ENCODE assay signal across 18 cellular contexts in the genomic region with DNA sequence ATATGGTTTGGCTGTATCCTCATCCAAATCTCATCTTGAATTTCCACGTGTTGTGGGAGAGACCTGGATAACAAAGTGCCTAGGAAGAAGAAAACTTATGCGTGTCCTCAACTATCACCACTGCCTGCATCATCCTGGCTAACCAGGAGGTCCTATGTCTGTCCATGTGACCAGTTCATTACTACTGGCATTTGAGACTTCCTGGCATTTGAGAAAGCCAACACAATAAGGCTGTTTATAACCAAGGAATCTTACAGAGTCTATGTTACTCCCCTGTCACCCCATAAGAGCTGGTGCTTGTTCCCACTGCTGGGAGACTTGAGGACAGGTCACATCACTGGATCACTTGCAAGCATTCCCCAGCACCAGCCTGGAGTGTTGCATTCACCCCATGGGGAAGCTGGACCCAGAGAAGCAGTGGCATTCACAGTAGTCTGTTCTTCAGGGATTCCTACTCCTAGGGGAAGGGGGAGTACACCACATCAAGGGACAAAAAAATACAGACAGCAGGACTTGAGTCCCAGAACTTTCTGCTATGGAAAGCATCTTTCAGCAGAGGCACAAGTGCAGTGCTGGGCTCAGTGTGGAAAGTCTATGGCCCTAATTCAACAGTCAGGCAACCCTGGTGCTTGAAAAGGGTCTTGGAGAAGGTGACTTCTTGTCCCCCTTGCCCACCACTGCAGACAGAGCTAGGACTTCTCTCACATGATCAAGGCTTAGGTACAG.
DNase-seq lines count a peak whose midpoint lies in the region; ATAC-seq and TF ChIP-seq lines count a peak whose summit lies in the region.
"Had no signal": no experiment of that assay in that cellular context is flagged by ENCODE, and none has a peak within 500 bp of the region (broad histone marks: within the 10 kb centered on the region; RNA-seq: fewer than 3 reads in every experiment).

No MANE protein-coding gene starts in this region.

- H3K36me3 Mint-ChIP-seq in GM23338 (ENCODE audit: low read depth) = no peaks in the 10 kb centered on the region
- H3K36me3 Mint-ChIP-seq: memory B cell had no signal

- peak overlapping the region; percentile 60 for H2BK5ac ChIP-seq in mesenchymal stem cell (ENCODE audit: low read depth, low read length, poor library complexity, severe bottlenecking)

- H2AK5ac ChIP-seq in mesenchymal stem cell (ENCODE audit: low read length, severe bottlenecking) = peak overlapping the region; percentile 97

- H3K27ac ChIP-seq in ACC112 (ENCODE audit: low read depth, low read length) = peak overlapping the region; percentile 83
- no peak overlapping the region for H3K27ac ChIP-seq in Panc1 (ENCODE audit: low read length)
- peak overlapping the region; percentile 89 for H3K27ac ChIP-seq in mesenchymal stem cell (ENCODE audit: low read length, poor library complexity, severe bottlenecking)
- no peak overlapping the region for H3K27ac ChIP-seq in GM23338 (ENCODE audit: low read depth)
- H3K27ac ChIP-seq: thyroid gland had no signal

- peak overlapping the region; percentile 98 for H4K91ac ChIP-seq in mesenchymal stem cell (ENCODE audit: low read length)

- peak overlapping the region; percentile 95 to 100 for H2BK12ac ChIP-seq in mesenchymal stem cell (ENCODE audit: low read length in 2 of 2)

- WGBS in mesenchymal stem cell = 92% methylated on average over 2 of the region's 2 CpGs

- H3K14ac ChIP-seq in mesenchymal stem cell (ENCODE audit: low read length in 2 of 2) = peak overlapping the region in 1 of 2 experiments; percentile 85

- in situ Hi-C loops in Panc1 (cut with HindIII; ENCODE audit: low pct_unique_long_range_greater_than_20kb, low sequenced_read_pairs) = no loop called here

- H3K4ac ChIP-seq in mesenchymal stem cell (ENCODE audit: low read depth in 1 of 2, low read length in 2 of 2) = peak overlapping the region; percentile 87 to 99

- H3K23ac ChIP-seq in mesenchymal stem cell (ENCODE audit: low read length in 2 of 2) = no peak overlapping the region

- H2BK120ac ChIP-seq in mesenchymal stem cell (ENCODE audit: low read depth, low read length) = peak overlapping the region; percentile 93

- peaks cover 1% of the 10 kb centered on the region for H3K27me3 Mint-ChIP-seq in GM23338 (ENCODE audit: insufficient read depth, low read depth, poor library complexity)
- H3K27me3 Mint-ChIP-seq: memory B cell had no signal

- no peaks in the 10 kb centered on the region for H3K27me3 ChIP-seq in ACC112 (ENCODE audit: insufficient read depth, low read length)
- H3K27me3 ChIP-seq in Panc1 (ENCODE audit: control insufficient read depth, insufficient read depth, low read length) = no peaks in the 10 kb centered on the region
- H3K27me3 ChIP-seq in mesenchymal stem cell (ENCODE audit: control insufficient read depth in 1 of 2, insufficient read depth in 1 of 2, low read length in 2 of 2) = no peaks in the 10 kb centered on the region
- no peaks in the 10 kb centered on the region for H3K27me3 ChIP-seq in GM23338 (ENCODE audit: insufficient read depth)
- H3K27me3 ChIP-seq: thyroid gland had no signal

- no peak for TF ChIP-seq POLR2A in GM18505 (IDR thresholded peaks at IDR 0.05; ENCODE audit: borderline replicate concordance, extremely low read depth, insufficient read depth, insufficient read length)

- peak overlapping the region; percentile 50 for H3K4me3 ChIP-seq in ACC112 (ENCODE audit: low read depth, low read length)
- no peak overlapping the region for H3K4me3 ChIP-seq in Panc1 (ENCODE audit: low read depth in 2 of 2, low read length in 2 of 2)
- H3K4me3 ChIP-seq in mesenchymal stem cell (ENCODE audit: insufficient read depth in 1 of 2, low read depth in 1 of 2, low read length in 2 of 2) = peak overlapping the region in 1 of 2 experiments; percentile 49
- no peak overlapping the region for H3K4me3 ChIP-seq in GM23338
- H3K4me3 ChIP-seq: GM12878, thyroid gland had no signal

- H4K8ac ChIP-seq in mesenchymal stem cell (ENCODE audit: low read length) = peak overlapping the region; percentile 97

- H3K4me1 ChIP-seq in ACC112 (ENCODE audit: control insufficient read depth, insufficient read depth, low read length, unreplicated experiment) = peaks cover 72% of the 10 kb centered on the region
- no peaks in the 10 kb centered on the region for H3K4me1 ChIP-seq in Panc1 (ENCODE audit: control insufficient read depth, insufficient read depth, low read length)
- H3K4me1 ChIP-seq in mesenchymal stem cell (ENCODE audit: control insufficient read depth, insufficient read depth, low read depth, low read length) = peaks cover 15% of the 10 kb centered on the region
- H3K4me1 ChIP-seq in GM23338 (ENCODE audit: insufficient read depth) = no peaks in the 10 kb centered on the region
- H3K4me1 ChIP-seq: Caco-2, thyroid gland had no signal

- ATAC-seq in Panc1 = peak; percentile 64
- no peak for ATAC-seq in GM23338
- ATAC-seq in GM18505 (IDR thresholded peaks at IDR 0.05; ENCODE audit: unreplicated experiment) = no peak
- ATAC-seq: GM12878, HCT116 had no signal

- H2AFZ ChIP-seq in ACC112 (ENCODE audit: low read length, unreplicated experiment) (no peak overlapping the region), mesenchymal stem cell (ENCODE audit: low read depth, low read length) (no peak overlapping the region), GM23338 (no peak overlapping the region)

- no peak overlapping the region for H3K4me3 Mint-ChIP-seq in GM23338
- H3K4me3 Mint-ChIP-seq: memory B cell; T-helper 2 cell treated with Interferon-gamma antibody and Interleukin-4, amounts not matched to agents 5 μg/mL and 100 μg/mL, for 36 hours had no signal

- H2BK15ac ChIP-seq in mesenchymal stem cell (ENCODE audit: low read depth, poor library complexity, severe bottlenecking) = peak overlapping the region; percentile 92

- H4K20me1 ChIP-seq in GM23338 (replicated peaks; ENCODE audit: insufficient read depth) = no peaks in the 10 kb centered on the region

- peaks cover 6% of the 10 kb centered on the region; the same call in 1 of the 3 replicates for H3K4me1 Mint-ChIP-seq in GM23338
- H3K4me1 Mint-ChIP-seq: memory B cell had no signal

- DNase-seq in Panc1 (ENCODE audit: low read depth, low spot score) (no peak), dermis blood vessel endothelial cell (peak; percentile 28), mesenchymal stem cell (no peak), GM23338 (ENCODE audit: low spot score) (no peak), NCI-H510A (lab: John Stamatoyannopoulos, UW) (no peak), EL (no peak)
- DNase-seq: activated CD4-positive, alpha-beta T cell treated with anti-CD3 and anti-CD28 coated beads for 1 hour; activated CD8-positive, alpha-beta memory T cell treated with anti-CD3 and anti-CD28 coated beads, Interleukin-2, amount 50 U/mL, for 48 hours; activated naive CD4-positive, alpha-beta T cell treated with Interleukin-2 at 50 U/mL for 16 hours; NCI-H1048; thyroid gland had no signal

- CTCF ChIA-PET in Panc1 (lab: Charles Lee) = no interaction called here

- H3K9ac ChIP-seq in mesenchymal stem cell (ENCODE audit: low read length) = no peak overlapping the region

- H3K4me2 ChIP-seq in mesenchymal stem cell (ENCODE audit: low read length, poor library complexity, severe bottlenecking) (no peak overlapping the region), GM23338 (no peak overlapping the region)

- no TSS peak for BruUV-seq in Panc1 (replicated peaks; lab: Mats Ljungman, UMichigan)

- no peak overlapping the region for H3K27ac Mint-ChIP-seq in GM23338
- H3K27ac Mint-ChIP-seq: memory B cell; T-helper 2 cell treated with Interferon-gamma antibody and Interleukin-4, amounts not matched to agents 5 μg/mL and 100 μg/mL, for 36 hours had no signal

- no peaks in the 10 kb centered on the region for H3K79me1 ChIP-seq in mesenchymal stem cell (replicated peaks; ENCODE audit: low read length, poor library complexity, severe bottlenecking)

- H3K79me2 ChIP-seq in ACC112 (ENCODE audit: control insufficient read depth, insufficient read depth, low read length, unreplicated experiment) = no peaks in the 10 kb centered on the region
- no peaks in the 10 kb centered on the region for H3K79me2 ChIP-seq in GM23338 (replicated peaks; ENCODE audit: insufficient read depth)

- no peaks in the 10 kb centered on the region for H3K9me3 Mint-ChIP-seq in GM23338
- H3K9me3 Mint-ChIP-seq: memory B cell had no signal

- TF ChIP-seq CTCF in Panc1 (IDR thresholded peaks at IDR 0.05) (no peak), GM23338 (conservative IDR thresholded peaks at IDR 0.05; ENCODE audit: low read depth in 2 of 2) (no peak)

- H3F3A ChIP-seq in GM23338 (replicated peaks; ENCODE audit: low read depth) = no peaks in the 10 kb centered on the region

- intact Hi-C loops in Panc1 (cut with micrococcal nuclease; ENCODE audit: unreplicated experiment) = no loop called here

- H3K9me3 ChIP-seq in Panc1 (ENCODE audit: control insufficient read depth, insufficient read depth, low read depth, low read length) = no peaks in the 10 kb centered on the region
- H3K9me3 ChIP-seq in mesenchymal stem cell (ENCODE audit: control insufficient read depth, low read length) = no peaks in the 10 kb centered on the region
- H3K9me3 ChIP-seq: thyroid gland had no signal

- peak overlapping the region; percentile 99 for H3K18ac ChIP-seq in mesenchymal stem cell (ENCODE audit: low read depth in 1 of 2, low read length in 2 of 2)

- H3K36me3 ChIP-seq in ACC112 (ENCODE audit: insufficient read depth, low read length) (no peaks in the 10 kb centered on the region), Panc1 (ENCODE audit: control insufficient read depth, insufficient read depth, low read length) (no peaks in the 10 kb centered on the region), mesenchymal stem cell (ENCODE audit: control insufficient read depth in 1 of 2, insufficient read depth in 2 of 2, low read depth in 1 of 2, low read length in 2 of 2) (no peaks in the 10 kb centered on the region), GM23338 (ENCODE audit: insufficient read depth) (no peaks in the 10 kb centered on the region)
- H3K36me3 ChIP-seq: thyroid gland had no signal

- no peaks in the 10 kb centered on the region for H3K9me2 ChIP-seq in GM23338 (ENCODE audit: insufficient read depth)

- POLR2A ChIA-PET in Panc1 (lab: Charles Lee) = no interaction called here

TF ChIP-seq in GM23338, 12 proteins besides CTCF, POLR2A, EP300 and RAD21 (continues in another document):
- TF ChIP-seq CREB1 (CRISPR knock-in tag; IDR thresholded peaks at IDR 0.05; ENCODE audit: low read depth) = no peak
- TF ChIP-seq EZH2 (IDR thresholded peaks at IDR 0.05; ENCODE audit: low read depth, unreplicated experiment) = no peak
- no peak for TF ChIP-seq ZNF114 (CRISPR knock-in tag; IDR thresholded peaks at IDR 0.05)
- no peak for TF ChIP-seq JUNB (IDR thresholded peaks at IDR 0.05; ENCODE audit: unreplicated experiment)
- no peak for TF ChIP-seq ZNF331 (CRISPR knock-in tag; IDR thresholded peaks at IDR 0.05; ENCODE audit: low read depth)

Comparison
In these comparisons a context has a peak if more than half of its experiments do, and no peak if none do; other contexts are left out.
1. H3K27ac ChIP-seq: peak in ACC112 (single experiment) and mesenchymal stem cell (single experiment); none in Panc1 (single experiment) and GM23338 (single experiment).